ENCODE assay signal across 21 cellular contexts in the genomic region with DNA sequence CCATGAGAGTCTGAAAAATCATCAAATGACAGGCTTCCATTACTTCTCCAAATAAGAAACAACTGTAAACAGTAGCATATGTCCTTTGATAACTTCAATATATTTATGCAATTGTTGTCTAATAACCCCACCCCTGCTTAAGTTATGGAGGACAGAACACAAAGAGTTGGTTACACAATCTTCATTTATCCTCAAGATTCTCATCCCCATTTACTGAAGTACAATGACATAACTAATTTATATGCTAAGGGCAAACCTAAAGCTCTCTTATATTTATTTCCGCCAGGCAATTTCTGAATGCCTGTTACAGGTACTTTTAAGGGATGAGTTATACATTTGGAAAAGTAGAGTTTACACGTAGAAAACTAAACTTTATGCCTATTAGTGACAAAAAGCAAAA. TPM values are rescaled to one million over a fixed set of nuclear protein-coding genes. Genes with fewer than 3 reads are reported as not detected.
A peak's percentile ranks its signal among the peaks of the same experiment; 100 is the strongest.
DNase-seq lines count a peak whose midpoint lies in the region; ATAC-seq and TF ChIP-seq lines count a peak whose summit lies in the region.
"Had no signal": no experiment of that assay in that cellular context is flagged by ENCODE, and none has a peak within 500 bp of the region (broad histone marks: within the 10 kb centered on the region; RNA-seq: fewer than 3 reads in every experiment).

No MANE protein-coding gene starts in this region.

- CTCF ChIA-PET in CD8-positive, alpha-beta T cell (lab: Charles Lee): no interaction called here

- peaks cover 43% of the 10 kb centered on the region for H3K4me1 ChIP-seq in CD8-positive, alpha-beta T cell (ENCODE audit: insufficient read depth, low read length)
- H3K4me1 ChIP-seq: BLaER1 had no signal

- no peaks in the 10 kb centered on the region for H3K36me3 ChIP-seq in CD8-positive, alpha-beta T cell (ENCODE audit: insufficient read depth, low read length)

- no peak overlapping the region for H3K4me3 ChIP-seq in CD8-positive, alpha-beta T cell (ENCODE audit: low read depth, low read length)
- H3K4me3 ChIP-seq: BLaER1 had no signal

- intact Hi-C loops in CD8-positive, alpha-beta T cell (cut with DNase I, micrococcal nuclease): loop anchor here in 1 of 2 experiments (1.0 kb wide), 1 partner anchor 8 kb away; no protein-coding TSS in a partner anchor

- no peaks in the 10 kb centered on the region for H3K9me3 Mint-ChIP-seq in activated T-cell treated with anti-CD3 and anti-CD28 coated beads, Interleukin-2, amount 50 U/mL, for 72 hours
- H3K9me3 Mint-ChIP-seq in CD8-positive, alpha-beta T cell: peaks cover 7% of the 10 kb centered on the region
- H3K9me3 Mint-ChIP-seq in activated T-helper 17 cell treated with anti-CD3 and anti-CD28 coated beads, Interleukin-2, amount 50 U/mL, for 72 hours: peaks cover 1% of the 10 kb centered on the region
- peaks cover 4% of the 10 kb centered on the region for H3K9me3 Mint-ChIP-seq in osteocyte (ENCODE audit: unreplicated experiment)
- H3K9me3 Mint-ChIP-seq: H9 had no signal

- H3K27me3 Mint-ChIP-seq in activated T-cell treated with anti-CD3 and anti-CD28 coated beads, Interleukin-2, amount 50 U/mL, for 72 hours (ENCODE audit: low read depth): no peaks in the 10 kb centered on the region
- no peaks in the 10 kb centered on the region for H3K27me3 Mint-ChIP-seq in CD8-positive, alpha-beta T cell (ENCODE audit: low read depth)
- H3K27me3 Mint-ChIP-seq in activated T-helper 17 cell treated with anti-CD3 and anti-CD28 coated beads, Interleukin-2, amount 50 U/mL, for 72 hours: no peaks in the 10 kb centered on the region
- H3K27me3 Mint-ChIP-seq in osteocyte (ENCODE audit: unreplicated experiment): no peaks in the 10 kb centered on the region

- peaks cover 86% of the 10 kb centered on the region for H3K4me1 Mint-ChIP-seq in activated T-cell treated with anti-CD3 and anti-CD28 coated beads, Interleukin-2, amount 50 U/mL, for 72 hours (ENCODE audit: low read depth)
- H3K4me1 Mint-ChIP-seq in CD8-positive, alpha-beta T cell (ENCODE audit: low read depth): peaks cover 95% of the 10 kb centered on the region
- H3K4me1 Mint-ChIP-seq in activated T-helper 17 cell treated with anti-CD3 and anti-CD28 coated beads, Interleukin-2, amount 50 U/mL, for 72 hours: peaks cover 65% of the 10 kb centered on the region
- peaks cover 80% of the 10 kb centered on the region for H3K4me1 Mint-ChIP-seq in osteocyte (ENCODE audit: unreplicated experiment)

- peak overlapping the region; percentile 10 for H3K27ac Mint-ChIP-seq in activated T-cell treated with anti-CD3 and anti-CD28 coated beads, Interleukin-2, amount 50 U/mL, for 72 hours
- H3K27ac Mint-ChIP-seq in CD8-positive, alpha-beta T cell: peak overlapping the region; percentile 8
- peak overlapping the region; percentile 48 for H3K27ac Mint-ChIP-seq in activated T-helper 17 cell treated with anti-CD3 and anti-CD28 coated beads, Interleukin-2, amount 50 U/mL, for 72 hours
- peak overlapping the region; percentile 1 for H3K27ac Mint-ChIP-seq in osteocyte (ENCODE audit: unreplicated experiment)
- H3K27ac Mint-ChIP-seq: H9 had no signal

- H3K4me3 Mint-ChIP-seq in activated T-cell treated with anti-CD3 and anti-CD28 coated beads, Interleukin-2, amount 50 U/mL, for 72 hours: peak overlapping the region; percentile 11 to 20
- H3K4me3 Mint-ChIP-seq in CD8-positive, alpha-beta T cell: peak overlapping the region; percentile 4
- peak overlapping the region; percentile 42 for H3K4me3 Mint-ChIP-seq in activated T-helper 17 cell treated with anti-CD3 and anti-CD28 coated beads, Interleukin-2, amount 50 U/mL, for 72 hours
- no peak overlapping the region for H3K4me3 Mint-ChIP-seq in osteocyte (ENCODE audit: unreplicated experiment)
- H3K4me3 Mint-ChIP-seq: H9 had no signal

- ATAC-seq in activated T-cell treated with anti-CD3 and anti-CD28 coated beads, Interleukin-2, amount 50 U/mL, for 72 hours (replicated peaks in 1 of 2): no peak
- ATAC-seq in CD8-positive, alpha-beta T cell: no peak
- no peak for ATAC-seq in activated T-helper 17 cell treated with anti-CD3 and anti-CD28 coated beads, Interleukin-2, amount 50 U/mL, for 72 hours (replicated peaks)
- ATAC-seq in HG02852 (IDR thresholded peaks at IDR 0.05; ENCODE audit: unreplicated experiment): no peak
- ATAC-seq in HG03108 (IDR thresholded peaks at IDR 0.05; ENCODE audit: unreplicated experiment): no peak

- POLR2A ChIA-PET in CD8-positive, alpha-beta T cell (lab: Charles Lee): interaction anchor here (1.3 kb wide), 1 partner anchor 13 kb away, joined by 3 read pairs; no protein-coding TSS in a partner anchor

- no peak for DNase-seq in activated T-cell treated with anti-CD3 and anti-CD28 coated beads, Interleukin-2, amount 50 U/mL, for 72 hours
- DNase-seq in activated T-cell treated with anti-CD3 and anti-CD28 coated beads, Interleukin-2, amount 50 U/mL, for 48 hours: no peak
- DNase-seq in CD8-positive, alpha-beta T cell: no peak
- DNase-seq in osteocyte (ENCODE audit: extremely low spot score, unreplicated experiment): no peak
- DNase-seq in NCI-H2029 (lab: John Stamatoyannopoulos, UW): no peak
- DNase-seq: 8988T; Caco-2; DMS153; H9; NCI-H1417; NCI-H1930; NCI-H2171; NCI-H446; NCI-H69; NK-92 treated with Interleukin-12 subunit alpha and Interleukin-12 subunit beta, amount 100 ng/mL, for 24 hours; SIG-M5 had no signal

- H3K27ac ChIP-seq in CD8-positive, alpha-beta T cell (ENCODE audit: low read depth, low read length): no peak overlapping the region
- H3K27ac ChIP-seq: BLaER1, HL-60 had no signal

- no peaks in the 10 kb centered on the region for H3K9me3 ChIP-seq in CD8-positive, alpha-beta T cell (ENCODE audit: low read length)
- H3K9me3 ChIP-seq: Caco-2 had no signal

- TF ChIP-seq CTCF in CD8-positive, alpha-beta T cell (IDR thresholded peaks at IDR 0.05): no peak
- no peak for TF ChIP-seq CTCF in osteocyte (IDR thresholded peaks at IDR 0.05)

- H3K36me3 Mint-ChIP-seq in activated T-cell treated with anti-CD3 and anti-CD28 coated beads, Interleukin-2, amount 50 U/mL, for 72 hours (ENCODE audit: insufficient read depth in 2 of 2): peaks cover 4 to 13% of the 10 kb centered on the region in 2 donors
- H3K36me3 Mint-ChIP-seq in CD8-positive, alpha-beta T cell: peaks cover 43% of the 10 kb centered on the region
- H3K36me3 Mint-ChIP-seq in activated T-helper 17 cell treated with anti-CD3 and anti-CD28 coated beads, Interleukin-2, amount 50 U/mL, for 72 hours (ENCODE audit: low read depth): peaks cover 47% of the 10 kb centered on the region
- peaks cover 15% of the 10 kb centered on the region for H3K36me3 Mint-ChIP-seq in osteocyte (ENCODE audit: unreplicated experiment)

- no peaks in the 10 kb centered on the region for H3K27me3 ChIP-seq in CD8-positive, alpha-beta T cell (ENCODE audit: insufficient read depth, low read length)
- H3K27me3 ChIP-seq: BLaER1 had no signal

RNA-seq across cellular contexts. Expression of a gene that starts 12.3 kb away (rescaled TPM):
- total RNA-seq in activated T-cell treated with anti-CD3 and anti-CD28 coated beads, Interleukin-2, amount 50 U/mL, for 72 hours: 100 to 1,000 TPM; 114 to 118 TPM
- 100 to 1,000 TPM; 204 to 218 TPM for total RNA-seq in CD8-positive, alpha-beta T cell
- 100 to 1,000 TPM; 108 to 116 TPM for total RNA-seq in activated T-helper 17 cell treated with anti-CD3 and anti-CD28 coated beads, Interleukin-2, amount 50 U/mL, for 72 hours
- 128 and 129 TPM in 2 replicates for total RNA-seq in osteocyte
